In genomic region chr11:13446444-13446843, GRCh38 we compare ENCODE assay signal across 23 cellular contexts. TPM values are rescaled to one million over a fixed set of nuclear protein-coding genes. Genes with fewer than 3 reads are reported as not detected.
DNase-seq lines count a peak whose midpoint lies in the region; ATAC-seq, FAIRE-seq and TF ChIP-seq lines count a peak whose summit lies in the region.
"Had no signal": no experiment of that assay in that cellular context is flagged by ENCODE, and none has a peak within 500 bp of the region (broad histone marks: within the 10 kb centered on the region; RNA-seq: fewer than 3 reads in every experiment).

No MANE protein-coding gene starts in this region.

- H3K4me1 Mint-ChIP-seq in endodermal cell: peaks cover 8% of the 10 kb centered on the region
- H3K4me1 Mint-ChIP-seq: neural progenitor cell had no signal

- peak; percentile 34 for DNase-seq in A172 (ENCODE audit: low spot score)
- DNase-seq in GM04504 (ENCODE audit: low read depth): peak; percentile 5
- peak; percentile 53 for DNase-seq in adipocyte (ENCODE audit: low read depth)
- no peak for DNase-seq in frontal cortex (ENCODE audit: low spot score in 2 of 2)
- no peak for DNase-seq in left ventricle myocardium superior
- no peak for DNase-seq in endodermal cell
- DNase-seq in activated CD4-positive, CD25-positive, alpha-beta regulatory T cell treated with anti-CD3 and anti-CD28 coated beads, Interleukin-2, amount 50 U/mL, for 72 hours: no peak
- DNase-seq in activated CD4-positive, alpha-beta T cell treated with anti-CD3 and anti-CD28 coated beads for 1 hour: no peak
- DNase-seq: 8988T; activated CD4-positive, alpha-beta T cell treated with anti-CD3 and anti-CD28 coated beads, Interleukin-2, amount 10 ng/mL, durations not matched to agents 24 days and 14 days; activated naive CD4-positive, alpha-beta T cell treated with Interleukin-2 at 50 U/mL for 16 hours; CD4-positive, alpha-beta memory T cell; DMS79 treated with DMSO at 0.1 percent for 48 hours; heart right ventricle; NCI-H1048; OCI-M1; thyroid gland had no signal

- no peak overlapping the region for H3K9ac ChIP-seq in adipocyte (ENCODE audit: low read length)
- H3K9ac ChIP-seq in endodermal cell (ENCODE audit: extremely low read depth, low read length, poor library complexity, severe bottlenecking): no peak overlapping the region
- H3K9ac ChIP-seq: neural progenitor cell had no signal

- peaks cover 4% of the 10 kb centered on the region for H3K9me3 Mint-ChIP-seq in endodermal cell
- H3K9me3 Mint-ChIP-seq: activated CD4-positive, alpha-beta T cell treated with anti-CD3 and anti-CD28 coated beads, Interleukin-2, amount 10 ng/mL, durations not matched to agents 24 days and 14 days had no signal

- intact Hi-C loops in left ventricle myocardium superior (cut with micrococcal nuclease): no loop called here

- H3K9me3 ChIP-seq in adipocyte (ENCODE audit: control insufficient read depth, low read length) (no peaks in the 10 kb centered on the region), endodermal cell (ENCODE audit: control insufficient read depth, low read length) (peaks cover 15% of the 10 kb centered on the region)
- H3K9me3 ChIP-seq: thyroid gland had no signal

- no peak overlapping the region for H3K27ac ChIP-seq in endodermal cell (ENCODE audit: low read depth, low read length)
- H3K27ac ChIP-seq: heart right ventricle, neural progenitor cell, thyroid gland had no signal

- H3K27me3 Mint-ChIP-seq in endodermal cell (ENCODE audit: insufficient read depth): no peaks in the 10 kb centered on the region
- H3K27me3 Mint-ChIP-seq: activated CD4-positive, alpha-beta T cell treated with anti-CD3 and anti-CD28 coated beads, Interleukin-2, amount 10 ng/mL, durations not matched to agents 24 days and 14 days; CD4-positive, alpha-beta memory T cell; dendritic cell treated with granulocyte-macrophage colony-stimulating factor and Interleukin-4, amounts not matched to agents 40 ng/mL and 50 ng/mL, for 4 days; stimulated activated memory B cell treated with anti-CD40 and anti-IgM and Interleukin-4, amounts not matched to agents 10 μg/mL and 1 μg/mL and 100 μg/mL, for 72 hours had no signal

- no peak overlapping the region for H3K27ac Mint-ChIP-seq in endodermal cell
- H3K27ac Mint-ChIP-seq: activated CD4-positive, alpha-beta T cell treated with anti-CD3 and anti-CD28 coated beads, Interleukin-2, amount 10 ng/mL, durations not matched to agents 24 days and 14 days; CD4-positive, alpha-beta memory T cell; dendritic cell treated with granulocyte-macrophage colony-stimulating factor and Interleukin-4, amounts not matched to agents 40 ng/mL and 50 ng/mL, for 4 days; neural progenitor cell; stimulated activated memory B cell treated with anti-CD40 and anti-IgM and Interleukin-4, amounts not matched to agents 10 μg/mL and 1 μg/mL and 100 μg/mL, for 72 hours had no signal

- ATAC-seq in left ventricle myocardium superior: no peak
- ATAC-seq: esophagus mucosa; heart right ventricle; K562; stimulated activated memory B cell treated with anti-CD40 and anti-IgM and Interleukin-4, amounts not matched to agents 10 μg/mL and 1 μg/mL and 100 μg/mL, for 72 hours had no signal

- no peak for TF ChIP-seq CTCF in endodermal cell (conservative IDR thresholded peaks at IDR 0.05)

- peaks cover 2% of the 10 kb centered on the region for H3K36me3 Mint-ChIP-seq in endodermal cell (ENCODE audit: low read depth)

- peak; percentile 21 for FAIRE-seq in frontal cortex (lab: Jason Lieb, UNC)
- FAIRE-seq: K562, keratinocyte had no signal

- H3K4me3 Mint-ChIP-seq in endodermal cell: no peak overlapping the region
- H3K4me3 Mint-ChIP-seq: activated CD4-positive, alpha-beta T cell treated with anti-CD3 and anti-CD28 coated beads, Interleukin-2, amount 10 ng/mL, durations not matched to agents 24 days and 14 days; CD4-positive, alpha-beta memory T cell; dendritic cell treated with granulocyte-macrophage colony-stimulating factor and Interleukin-4, amounts not matched to agents 40 ng/mL and 50 ng/mL, for 4 days; neural progenitor cell; stimulated activated memory B cell treated with anti-CD40 and anti-IgM and Interleukin-4, amounts not matched to agents 10 μg/mL and 1 μg/mL and 100 μg/mL, for 72 hours had no signal

- no peaks in the 10 kb centered on the region for H3K27me3 ChIP-seq in adipocyte (replicated peaks; ENCODE audit: control insufficient read depth, insufficient read depth, low read length)
- H3K27me3 ChIP-seq in endodermal cell (ENCODE audit: control insufficient read depth, insufficient read depth, low read length, poor library complexity, severe bottlenecking): no peaks in the 10 kb centered on the region
- H3K27me3 ChIP-seq: heart right ventricle, neural progenitor cell, thyroid gland had no signal

- H3K36me3 ChIP-seq in adipocyte (ENCODE audit: control insufficient read depth, insufficient read depth, low read length, severe bottlenecking): no peaks in the 10 kb centered on the region
- H3K36me3 ChIP-seq in endodermal cell (ENCODE audit: control insufficient read depth, insufficient read depth, low read length): peaks cover 4% of the 10 kb centered on the region
- H3K36me3 ChIP-seq: heart right ventricle, neural progenitor cell, thyroid gland had no signal

- H3K4me1 ChIP-seq in adipocyte (ENCODE audit: control insufficient read depth, insufficient read depth, low read length): peaks cover 30% of the 10 kb centered on the region
- peaks cover 4% of the 10 kb centered on the region for H3K4me1 ChIP-seq in endodermal cell (ENCODE audit: control insufficient read depth, insufficient read depth, low read length)

- H3K4me3 ChIP-seq in adipocyte (ENCODE audit: low read length): no peak overlapping the region
- no peak overlapping the region for H3K4me3 ChIP-seq in endodermal cell (ENCODE audit: low read length)
- H3K4me3 ChIP-seq: heart right ventricle, K562, neural progenitor cell, thyroid gland had no signal

RNA-seq across cellular contexts. Expression of gene BTBD10, which starts 16.6 kb away (rescaled TPM):
- 99.8 and 117 TPM in 2 replicates for total RNA-seq in A172 (2014; rRNA removed; shearing (Covaris generic))
- total RNA-seq in frontal cortex: 271 TPM
- total RNA-seq in left ventricle myocardium superior: 19.2 TPM
- 10 to 100 TPM; 30.0 to 30.8 TPM for total RNA-seq in endodermal cell
- polyA plus RNA-seq in endodermal cell (2013, experiment 1 of 2): 36.1 TPM
- polyA plus RNA-seq in endodermal cell (2013, experiment 2 of 2): 33.9 TPM

RNA-seq across cellular contexts. Expression of gene PTH, which starts 49.4 kb away (rescaled TPM):
- total RNA-seq in A172 (2014; rRNA removed; shearing (Covaris generic)): not detected in 2 replicates
- total RNA-seq in frontal cortex (not detected), left ventricle myocardium superior (not detected), endodermal cell (not detected)
- polyA plus RNA-seq in endodermal cell (2013, experiment 1 of 2): not detected
- not detected for polyA plus RNA-seq in endodermal cell (2013, experiment 2 of 2)
- total RNA-seq: activated CD4-positive, alpha-beta T cell treated with anti-CD3 and anti-CD28 coated beads, Interleukin-2, amount 10 ng/mL, durations not matched to agents 24 days and 14 days; CD4-positive, alpha-beta memory T cell; esophagus mucosa; heart right ventricle; K562; thyroid gland had no signal
- polyA plus RNA-seq: CD4-positive, alpha-beta memory T cell; heart right ventricle; K562; keratinocyte had no signal

Comparison
In these comparisons a context has a peak if more than half of its experiments do, and no peak if none do; other contexts are left out.
1. DNase-seq: peak in A172 (single experiment), GM04504 (single experiment) and adipocyte (single experiment); none in frontal cortex (0 of 2), left ventricle myocardium superior (single experiment), endodermal cell (single experiment), activated CD4-positive, CD25-positive, alpha-beta regulatory T cell treated with anti-CD3 and anti-CD28 coated beads, Interleukin-2, amount 50 U/mL, for 72 hours (single experiment) and activated CD4-positive, alpha-beta T cell treated with anti-CD3 and anti-CD28 coated beads for 1 hour (single experiment).